Comparison of ENCODE assay signal across 8 cellular contexts in genomic region chr10:73357821-73358220, GRCh38. TPM values are rescaled to one million over a fixed set of nuclear protein-coding genes. Genes with fewer than 3 reads are reported as not detected.
DNase-seq lines count a peak whose midpoint lies in the region; ATAC-seq and TF ChIP-seq lines count a peak whose summit lies in the region.

No MANE protein-coding gene starts in this region.

- no peaks in the 10 kb centered on the region for H3K36me3 ChIP-seq in fibroblast of lung (ENCODE audit: control insufficient read depth, insufficient read depth, low read length)
- H3K36me3 ChIP-seq in MG63: peaks cover 3% of the 10 kb centered on the region; the same call in 1 of the 2 replicates

- H3K9me3 Mint-ChIP-seq in T-cell (peaks cover 0 to 6% (median 0%) of the 10 kb centered on the region in 3 donors), progenitor cell of endocrine pancreas (ENCODE audit: low read depth) (peaks cover 12% of the 10 kb centered on the region)

- H3K4me2 ChIP-seq in fibroblast of lung (ENCODE audit: extremely low read depth, insufficient read depth, low read length): peak overlapping the region; percentile 98

- no peaks in the 10 kb centered on the region for H3K79me2 ChIP-seq in fibroblast of lung (ENCODE audit: control insufficient read depth, insufficient read depth, low read length)

- H3K4me1 Mint-ChIP-seq in T-cell (peaks cover 11 to 15% (median 15%) of the 10 kb centered on the region in 3 donors), progenitor cell of endocrine pancreas (ENCODE audit: low read depth) (peaks cover 4% of the 10 kb centered on the region)

- H3K36me3 Mint-ChIP-seq in T-cell: peaks cover 7% of the 10 kb centered on the region
- H3K36me3 Mint-ChIP-seq in progenitor cell of endocrine pancreas (ENCODE audit: insufficient read depth): peaks cover 8% of the 10 kb centered on the region

- no peaks in the 10 kb centered on the region for H3K4me1 ChIP-seq in fibroblast of lung (ENCODE audit: control insufficient read depth, extremely low read depth, insufficient read depth, low read length)

- no peaks in the 10 kb centered on the region for H4K20me1 ChIP-seq in fibroblast of lung (ENCODE audit: control insufficient read depth, extremely low read depth, insufficient read depth, low read length)

- H3K9ac ChIP-seq in fibroblast of lung (ENCODE audit: insufficient read depth, low read length): peak overlapping the region; percentile 75

- H3K9me3 ChIP-seq in fibroblast of lung (ENCODE audit: control insufficient read depth, insufficient read depth, low read depth, low read length) (no peaks in the 10 kb centered on the region), MG63 (no peaks in the 10 kb centered on the region)

- H3K27me3 ChIP-seq in fibroblast of lung (ENCODE audit: control insufficient read depth, insufficient read depth, low read length) (no peaks in the 10 kb centered on the region), MG63 (no peaks in the 10 kb centered on the region)

- no peak for TF ChIP-seq CTCF in fibroblast of lung (conservative IDR thresholded peaks at IDR 0.05 in 1 of 2, IDR thresholded peaks at IDR 0.05 in 1 of 2; ENCODE audit: low read depth in 1 of 2, low read length in 2 of 2)
- TF ChIP-seq CTCF in progenitor cell of endocrine pancreas (IDR thresholded peaks at IDR 0.05; ENCODE audit: unreplicated experiment): no peak

- H3K4me3 ChIP-seq in GM08714 (ENCODE audit: low read length) (peak overlapping the region; percentile 67), fibroblast of lung (replicated peaks in 1 of 4; ENCODE audit: control extremely low read depth in 1 of 4, insufficient read depth in 1 of 4, low read depth in 3 of 4, low read length in 4 of 4) (peak overlapping the region; percentile 61 to 86 (median 70)), MG63 (no peak overlapping the region)

- DNase-seq in T-cell (no peak), fibroblast of lung (ENCODE audit: low read depth in 2 of 2) (no peak), progenitor cell of endocrine pancreas (ENCODE audit: low spot score, unreplicated experiment) (no peak), sciatic nerve (ENCODE audit: low spot score) (no peak), MG63 (no peak)

- no peaks in the 10 kb centered on the region for H3K27me3 Mint-ChIP-seq in T-cell
- H3K27me3 Mint-ChIP-seq in progenitor cell of endocrine pancreas: peaks cover 3% of the 10 kb centered on the region

- ATAC-seq in T-cell (replicated peaks in 1 of 4) (no peak), sciatic nerve (no peak), GM19328 (IDR thresholded peaks at IDR 0.05; ENCODE audit: unreplicated experiment) (no peak), HG02981 (IDR thresholded peaks at IDR 0.05; ENCODE audit: unreplicated experiment) (no peak)

- POLR2A ChIA-PET in T-cell (lab: Charles Lee): interaction anchor here (0.6 to 1.0 kb wide), 3 partner anchors 634 to 831 kb away, joined by 3 to 5 read pairs (median 4); no protein-coding TSS in a partner anchor

- no peak overlapping the region for H3K27ac ChIP-seq in fibroblast of lung (ENCODE audit: insufficient read depth, low read length)

- H3K27ac Mint-ChIP-seq in T-cell (peak overlapping the region; percentile 89 to 98), progenitor cell of endocrine pancreas (peak overlapping the region; percentile 99)

- CTCF ChIA-PET in T-cell (lab: Charles Lee): interaction anchor here in 1 of 2 donors (1.0 kb wide), 1 partner anchor 262 kb away, joined by 3 read pairs; no protein-coding TSS in a partner anchor

- intact Hi-C loops in sciatic nerve (cut with DNase I): no loop called here

- peak overlapping the region; percentile 93 to 98 (median 98) for H3K4me3 Mint-ChIP-seq in T-cell
- H3K4me3 Mint-ChIP-seq in progenitor cell of endocrine pancreas (ENCODE audit: low read depth): peak overlapping the region; percentile 99

- peak overlapping the region; percentile 94 for H2AFZ ChIP-seq in fibroblast of lung (ENCODE audit: low read length)

RNA-seq across cellular contexts. Expression of gene CFAP70, which starts 0.8 kb away (rescaled TPM):
- total RNA-seq in T-cell (1 to 10 TPM; 1.9 to 4.0 (median 3.2) TPM), fibroblast of lung (1.0 and 1.3 TPM in 2 replicates), progenitor cell of endocrine pancreas (5.3 and 5.6 TPM in 2 replicates), sciatic nerve (6.6 TPM)
- 0.18 and 0.19 TPM in 2 replicates for polyA plus RNA-seq in fibroblast of lung
- 0.19 and 0.22 TPM in 2 replicates for polyA plus RNA-seq in fibroblast of lung (2012)
- polyA minus RNA-seq in fibroblast of lung (ENCODE audit: low replicate concordance): not detected in 2 replicates
- 2.8 and 4.1 TPM in 2 replicates for total RNA-seq in MG63 (2014; rRNA removed; shearing (Covaris generic); ENCODE audit: low replicate concordance)

RNA-seq across cellular contexts. Expression of gene ANXA7, which starts 56.0 kb away (rescaled TPM):
- total RNA-seq in T-cell (100 to 1,000 TPM in 2 of 5 donors, 10 to 100 TPM in 3; 84.3 to 109 (median 97.6) TPM), fibroblast of lung (85.5 and 132 TPM in 2 replicates), progenitor cell of endocrine pancreas (58.9 and 68.2 TPM in 2 replicates), sciatic nerve (109 TPM)
- polyA plus RNA-seq in fibroblast of lung: 150 and 169 TPM in 2 replicates
- polyA plus RNA-seq in fibroblast of lung (2012): 98.5 and 127 TPM in 2 replicates
- polyA minus RNA-seq in fibroblast of lung (ENCODE audit: low replicate concordance): 156 and 164 TPM in 2 replicates
- total RNA-seq in MG63 (2014; rRNA removed; shearing (Covaris generic); ENCODE audit: low replicate concordance): 32.7 and 62.7 TPM in 2 replicates
